29 cellular contexts compared by ENCODE assay signal in the genomic region with DNA sequence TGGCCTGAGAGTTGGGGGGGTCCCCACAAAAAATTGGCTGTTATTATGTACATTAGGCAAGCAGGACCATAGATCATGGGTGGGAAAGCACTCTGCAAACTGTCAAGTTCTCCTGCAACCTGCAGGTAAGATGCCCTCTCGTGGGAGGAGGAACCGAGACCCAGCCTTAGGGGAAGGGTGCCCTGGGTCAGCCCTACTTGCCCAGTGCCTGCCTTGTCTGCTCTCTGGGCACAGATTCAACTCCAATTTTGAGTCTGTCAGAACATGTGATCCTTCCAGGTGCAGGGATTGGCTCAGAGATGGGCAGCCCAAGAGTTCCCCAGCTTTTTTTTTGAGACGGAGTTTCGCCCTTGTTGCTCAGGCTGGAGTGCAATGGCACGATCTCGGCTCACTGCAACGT.
"Had no signal": no experiment of that assay in that cellular context is flagged by ENCODE, and none has a peak within 500 bp of the region (broad histone marks: within the 10 kb centered on the region; RNA-seq: fewer than 3 reads in every experiment).

No MANE protein-coding gene starts in this region.

- FAIRE-seq: endothelial cell of umbilical vein, islet of Langerhans, small intestine had no signal

- ATAC-seq: foreskin keratinocyte; gastroesophageal sphincter; heart right ventricle; naive thymus-derived CD4-positive, alpha-beta T cell; right lobe of liver; stimulated activated naive CD8-positive, alpha-beta T cell treated with anti-CD3 and anti-CD28 coated beads, Interleukin-15, amount 100 ng/mL, for 72 hours had no signal

- H3K27me3 ChIP-seq: esophagus muscularis mucosa, foreskin keratinocyte, neural progenitor cell, ovary, right lobe of liver, thyroid gland had no signal

- H3K4me3 ChIP-seq: coronary artery, esophagus muscularis mucosa, gastroesophageal sphincter, heart right ventricle, neural progenitor cell, ovary, right lobe of liver, thyroid gland had no signal

- DNase-seq: dermis blood vessel endothelial cell; effector memory CD4-positive, alpha-beta T cell; foreskin keratinocyte; heart right ventricle; hippocampal formation; kidney glomerular epithelial cell; mammary epithelial cell; mesendoderm; midbrain; naive thymus-derived CD4-positive, alpha-beta T cell; nucleus accumbens; retina; small intestine; stimulated activated CD4-positive, alpha-beta T cell treated with anti-CD3 and anti-CD28 coated beads, Interleukin-12 subunit alpha, Interleukin-12 subunit beta, amount 100 ng/mL, for 4 hours; stimulated activated CD4-positive, alpha-beta T cell treated with anti-CD3 and anti-CD28 coated beads, Interleukin-1b, Interleukin-23, amount 100 ng/mL, for 48 hours; stimulated activated CD4-positive, alpha-beta T cell treated with anti-CD3 and anti-CD28 coated beads, Interleukin-4, amount 100 ng/mL, for 1 hour; stimulated activated CD8-positive, alpha-beta memory T cell treated with anti-CD3 and anti-CD28 coated beads, Interleukin-4, amount 100 ng/mL, for 48 hours; stimulated activated naive CD4-positive, alpha-beta T cell; stimulated activated naive CD8-positive, alpha-beta T cell treated with anti-CD3 and anti-CD28 coated beads, Interleukin-15, amount 100 ng/mL, for 72 hours; thyroid gland; trophoblast cell had no signal

- H3K27ac ChIP-seq: coronary artery, esophagus muscularis mucosa, foreskin keratinocyte, gastroesophageal sphincter, heart right ventricle, neural progenitor cell, ovary, right lobe of liver, thyroid gland had no signal

- H3K36me3 ChIP-seq: esophagus muscularis mucosa, gastroesophageal sphincter, heart right ventricle, neural progenitor cell, ovary, right lobe of liver, thyroid gland had no signal

- H3K9me3 ChIP-seq: esophagus muscularis mucosa, gastroesophageal sphincter, ovary, right lobe of liver, thyroid gland had no signal

- H3K9ac ChIP-seq: neural progenitor cell had no signal

- H3K4me1 ChIP-seq: esophagus muscularis mucosa, foreskin keratinocyte, gastroesophageal sphincter, heart right ventricle, right lobe of liver had no signal
